In the genomic region with DNA sequence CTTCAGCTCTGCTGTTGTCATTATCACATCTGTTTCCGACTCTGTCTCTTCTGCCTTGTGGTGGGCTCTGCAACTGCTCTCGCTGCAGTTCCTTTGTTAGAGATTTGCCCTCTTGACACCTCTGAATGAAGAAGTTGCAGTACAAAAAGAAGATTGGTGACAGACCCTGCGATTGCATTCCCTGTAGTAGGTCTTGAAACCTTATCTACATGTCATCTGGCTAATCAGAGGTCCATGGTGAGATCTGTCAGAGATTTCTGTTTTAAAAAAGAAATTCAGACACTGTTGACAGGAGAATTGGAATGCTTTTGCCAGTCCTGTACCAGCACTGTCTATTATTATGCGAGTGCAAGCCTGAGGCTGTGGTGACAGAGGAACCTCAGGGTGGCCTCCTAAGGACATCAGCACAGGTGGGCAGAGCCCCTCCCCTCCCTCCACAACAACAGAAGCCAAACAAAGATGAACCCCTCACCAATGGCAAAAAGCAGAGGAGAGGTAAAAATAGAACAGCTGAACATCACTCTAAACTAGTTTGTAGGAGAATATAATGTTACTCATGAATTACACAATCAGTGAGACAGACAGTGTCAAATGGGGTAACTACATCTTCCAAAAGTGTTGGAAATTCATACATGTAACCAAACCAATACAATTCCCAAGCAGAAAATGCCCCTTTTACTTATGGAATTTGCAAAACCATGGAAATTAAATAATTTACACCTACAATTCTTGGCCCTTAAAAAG, we compare ENCODE assay signal across 19 cellular contexts.
DNase-seq lines count a peak whose midpoint lies in the region; TF ChIP-seq lines count a peak whose summit lies in the region.
"Had no signal": no experiment of that assay in that cellular context is flagged by ENCODE, and none has a peak within 500 bp of the region (broad histone marks: within the 10 kb centered on the region; RNA-seq: fewer than 3 reads in every experiment).

No MANE protein-coding gene starts in this region.

- no peak overlapping the region for H3K4me3 ChIP-seq in ectodermal cell (ENCODE audit: insufficient read depth, low read depth, low read length)
- H3K4me3 ChIP-seq in neuron (ENCODE audit: low read length), result no peak overlapping the region
- no peak overlapping the region for H3K4me3 ChIP-seq in skeletal muscle tissue (ENCODE audit: low read length in 3 of 3)
- H3K4me3 ChIP-seq: A549, GM12878, SJSA1 had no signal

- peaks cover 13% of the 10 kb centered on the region for H3K4me1 ChIP-seq in ectodermal cell (ENCODE audit: control insufficient read depth, insufficient read depth, low read length)
- peaks cover 8% of the 10 kb centered on the region for H3K4me1 ChIP-seq in neuron (ENCODE audit: insufficient read depth, low read length)
- peaks cover 4 to 11% (median 11%) of the 10 kb centered on the region in 3 donors for H3K4me1 ChIP-seq in skeletal muscle tissue (ENCODE audit: control insufficient read depth in 3 of 3, insufficient read depth in 3 of 3, low read length in 3 of 3)
- H3K4me1 ChIP-seq: A549, BE2C, SJSA1 had no signal

- 40 to 42% methylated on average over 4 of the region's 4 CpGs for WGBS in ectodermal cell, 2 experiments

- no peaks in the 10 kb centered on the region for H3K36me3 ChIP-seq in ectodermal cell (ENCODE audit: control insufficient read depth, insufficient read depth, low read length)
- no peaks in the 10 kb centered on the region for H3K36me3 ChIP-seq in neuron (ENCODE audit: insufficient read depth, low read length)
- H3K36me3 ChIP-seq in skeletal muscle tissue (ENCODE audit: control insufficient read depth in 3 of 3, insufficient read depth in 3 of 3, low read length in 3 of 3), result no peaks in the 10 kb centered on the region
- H3K36me3 ChIP-seq: BE2C, SJSA1 had no signal

- DNase-seq in Kasumi-1 (lab: John Stamatoyannopoulos, UW) (peak; percentile 92), T-helper 2 cell (no peak), GM10266 (ENCODE audit: extremely low spot score) (no peak), AG08395 (ENCODE audit: low spot score) (no peak)
- DNase-seq: BE2C, DMS53, EL, H9, NCI-H1417, NCI-H187, NCI-H446 treated with DMSO at 0.1 percent for 48 hours, NCI-H526 treated with DMSO at 0.1 percent for 48 hours had no signal

- peak overlapping the region; percentile 37 for H2AFZ ChIP-seq in neuron (ENCODE audit: low read depth, low read length)

- H3K27me3 ChIP-seq in ectodermal cell (ENCODE audit: control insufficient read depth, insufficient read depth, low read length, poor library complexity, severe bottlenecking) (no peaks in the 10 kb centered on the region), neuron (ENCODE audit: insufficient read depth, low read length) (no peaks in the 10 kb centered on the region), skeletal muscle tissue (ENCODE audit: control insufficient read depth in 3 of 3, insufficient read depth in 3 of 3, low read length in 3 of 3) (no peaks in the 10 kb centered on the region)
- H3K27me3 ChIP-seq: BE2C, SJSA1 had no signal

- H3K27ac ChIP-seq in ectodermal cell (ENCODE audit: insufficient read depth, low read depth, low read length, poor library complexity, severe bottlenecking), result peak overlapping the region; percentile 48
- peak overlapping the region; percentile 14 for H3K27ac ChIP-seq in skeletal muscle tissue (ENCODE audit: low read depth, low read length)
- H3K27ac ChIP-seq: A549, KMS-11, SJSA1 had no signal

- H3K9me3 ChIP-seq in ectodermal cell (ENCODE audit: control insufficient read depth, low read length) (no peaks in the 10 kb centered on the region), neuron (ENCODE audit: low read length) (no peaks in the 10 kb centered on the region), skeletal muscle tissue (ENCODE audit: control insufficient read depth in 3 of 3, low read length in 3 of 3) (no peaks in the 10 kb centered on the region)
- H3K9me3 ChIP-seq: A549, BE2C, SJSA1 had no signal

- H3K9ac ChIP-seq in skeletal muscle tissue (ENCODE audit: low read depth in 1 of 3, low read length in 3 of 3), result no peak overlapping the region
- H3K9ac ChIP-seq: KMS-11 had no signal

- TF ChIP-seq CTCF in GM10266 (IDR thresholded peaks at IDR 0.05; ENCODE audit: control insufficient read depth, insufficient read depth, low read depth, missing control alignments), result no peak

Comparison
In these comparisons a context has a peak if more than half of its experiments do, and no peak if none do; other contexts are left out.
1. DNase-seq: peak in Kasumi-1 (2 of 2); none in T-helper 2 cell (0 of 5), GM10266 (single experiment) and AG08395 (single experiment).